In the genomic region with DNA sequence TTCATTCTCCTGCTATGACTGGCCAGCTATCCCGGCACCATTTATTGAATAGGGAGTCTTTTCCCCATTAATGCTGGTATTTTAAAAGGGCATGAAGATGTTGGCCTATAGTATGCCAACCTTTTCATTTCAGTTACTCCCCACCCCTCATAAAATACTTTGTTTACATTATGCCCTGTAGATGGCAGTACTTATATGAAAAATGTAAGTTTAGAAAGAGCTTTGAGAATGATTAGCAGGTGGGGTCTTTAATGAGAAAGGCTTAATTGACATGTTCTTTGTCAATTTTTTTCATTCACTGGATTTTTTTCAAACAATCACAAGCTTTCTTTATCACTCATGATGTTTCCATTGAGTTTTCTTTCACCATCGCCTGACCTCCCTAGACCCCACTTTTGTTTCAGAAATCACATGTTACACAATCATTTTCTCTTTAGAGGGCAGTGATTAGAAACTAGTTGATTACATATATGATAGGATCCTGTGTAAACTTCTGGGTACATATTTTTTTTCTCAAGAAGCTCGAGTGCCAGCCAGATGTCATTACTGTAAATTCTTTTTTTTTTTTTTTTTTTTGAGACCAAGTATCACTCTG, we compare ENCODE assay signal across 8 cellular contexts.
DNase-seq lines count a peak whose midpoint lies in the region; ATAC-seq and TF ChIP-seq lines count a peak whose summit lies in the region.

No MANE protein-coding gene starts in this region.

- H3K36me3 ChIP-seq in body of pancreas (replicated peaks in 1 of 2; ENCODE audit: insufficient read depth in 1 of 2, low read depth in 2 of 2) (no peaks in the 10 kb centered on the region), psoas muscle (ENCODE audit: insufficient read depth in 1 of 2, low read depth in 1 of 2) (no peaks in the 10 kb centered on the region)

- no peaks in the 10 kb centered on the region for H3K9me3 Mint-ChIP-seq in activated CD4-positive, alpha-beta T cell treated with anti-CD3 and anti-CD28 coated beads, Interleukin-2, amount 10 ng/mL, durations not matched to agents 24 days and 14 days

- H3K4me3 ChIP-seq in body of pancreas: no peak overlapping the region
- H3K4me3 ChIP-seq in psoas muscle: no peak overlapping the region

- 57 to 61% methylated on average over 3 of the region's 3 CpGs for WGBS in body of pancreas, 2 donors
- 75 to 83% (median 80%) methylated on average over 3 of the region's 3 CpGs for WGBS in psoas muscle, 3 donors

- peaks cover 18% of the 10 kb centered on the region for H3K4me1 Mint-ChIP-seq in activated CD4-positive, alpha-beta T cell treated with anti-CD3 and anti-CD28 coated beads, Interleukin-2, amount 10 ng/mL, durations not matched to agents 24 days and 14 days

- H3K36me3 Mint-ChIP-seq in activated CD4-positive, alpha-beta T cell treated with anti-CD3 and anti-CD28 coated beads, Interleukin-2, amount 10 ng/mL, durations not matched to agents 24 days and 14 days (ENCODE audit: low read depth): peaks cover 4% of the 10 kb centered on the region

- H3K27ac ChIP-seq in body of pancreas (no peak overlapping the region), psoas muscle (no peak overlapping the region)

- no peak overlapping the region for H3K4me3 Mint-ChIP-seq in activated CD4-positive, alpha-beta T cell treated with anti-CD3 and anti-CD28 coated beads, Interleukin-2, amount 10 ng/mL, durations not matched to agents 24 days and 14 days

- H3K27me3 ChIP-seq in body of pancreas (no peaks in the 10 kb centered on the region), psoas muscle (ENCODE audit: insufficient read depth in 3 of 3, low read length in 2 of 3) (no peaks in the 10 kb centered on the region)

- H3K27ac Mint-ChIP-seq in activated CD4-positive, alpha-beta T cell treated with anti-CD3 and anti-CD28 coated beads, Interleukin-2, amount 10 ng/mL, durations not matched to agents 24 days and 14 days: peak overlapping the region; percentile 21

- TF ChIP-seq CTCF in body of pancreas (IDR thresholded peaks at IDR 0.05) (peak in 5 of 7 experiments; percentile 20 to 32 (median 29)), psoas muscle (IDR thresholded peaks at IDR 0.05) (peak; percentile 26)

- intact Hi-C loops in activated CD4-positive, alpha-beta T cell treated with anti-CD3 and anti-CD28 coated beads, Interleukin-2, amount 10 ng/mL, durations not matched to agents 24 days and 14 days (cut with micrococcal nuclease): loop anchor here (1.0 to 2.0 kb wide), 3 partner anchors 63 to 184 kb away; a partner anchor contains a TSS
- intact Hi-C loops in body of pancreas (cut with DNase I): loop anchor here (10.0 kb wide), 1 partner anchor 185 kb away; no protein-coding TSS in a partner anchor
- intact Hi-C loops in psoas muscle (cut with DNase I): loop anchor here in 1 of 2 donors (5.0 kb wide), 1 partner anchor 178 kb away; no protein-coding TSS in a partner anchor

- TF ChIP-seq POLR2A in body of pancreas (IDR thresholded peaks at IDR 0.05): no peak

- no peak for DNase-seq in activated CD4-positive, alpha-beta T cell treated with anti-CD3 and anti-CD28 coated beads, Interleukin-2, amount 10 ng/mL, durations not matched to agents 24 days and 14 days
- no peak for DNase-seq in activated CD4-positive, alpha-beta T cell treated with anti-CD3 and anti-CD28 coated beads, Interleukin-2, amount 50 U/mL, for 1 hour
- DNase-seq in NCI-H1105 treated with DMSO at 0.1 percent for 48 hours (lab: John Stamatoyannopoulos, UW) (peak; percentile 68), body of pancreas (no peak), psoas muscle (no peak), dedifferentiated amniotic fluid mesenchymal stem cell (ENCODE audit: extremely low spot score) (no peak), NK-92 (lab: John Stamatoyannopoulos, UW; ENCODE audit: unreplicated experiment) (no peak)
- no peak for DNase-seq in activated effector memory CD4-positive, alpha-beta T cell treated with anti-CD3 and anti-CD28 coated beads, Interleukin-2, amount 50 U/mL, for 16 hours

- H3K9me3 ChIP-seq in body of pancreas: no peaks in the 10 kb centered on the region
- no peaks in the 10 kb centered on the region for H3K9me3 ChIP-seq in psoas muscle

- no peak for ATAC-seq in body of pancreas
- peak in 2 of 4 donors; percentile 37 to 58 for ATAC-seq in psoas muscle

- H3K4me1 ChIP-seq in body of pancreas: no peaks in the 10 kb centered on the region
- no peaks in the 10 kb centered on the region for H3K4me1 ChIP-seq in psoas muscle

- H3K27me3 Mint-ChIP-seq in activated CD4-positive, alpha-beta T cell treated with anti-CD3 and anti-CD28 coated beads, Interleukin-2, amount 10 ng/mL, durations not matched to agents 24 days and 14 days: no peaks in the 10 kb centered on the region
